ENCODE assay signal across 11 cellular contexts in the genomic region with DNA sequence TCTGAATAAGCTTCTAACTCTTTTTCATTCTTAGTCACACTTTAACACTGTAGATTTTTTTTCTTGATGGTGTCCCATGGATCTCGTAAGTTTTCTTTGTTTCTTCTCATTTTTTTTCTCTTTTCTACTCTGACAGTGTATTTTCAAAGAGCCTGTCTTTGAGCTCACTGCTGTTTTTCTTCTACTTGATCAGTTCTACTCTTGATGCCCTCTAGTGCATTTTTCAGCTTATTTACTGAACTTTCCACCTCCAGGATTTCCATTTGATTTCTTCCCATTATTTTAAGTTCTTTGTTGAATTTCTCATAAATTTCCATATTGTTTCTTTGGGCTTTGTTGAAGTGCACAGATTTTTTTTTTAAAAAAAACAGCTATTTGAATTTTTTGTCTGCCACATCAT.
"Had no signal": no experiment of that assay in that cellular context is flagged by ENCODE, and none has a peak within 500 bp of the region (broad histone marks: within the 10 kb centered on the region; RNA-seq: fewer than 3 reads in every experiment).

No MANE protein-coding gene starts in this region.

- H3K9me3 ChIP-seq: HAP-1 had no signal

- ATAC-seq: GM23338, HCT116 had no signal

- H3K4me3 ChIP-seq: GM23248, GM23338, HAP-1 had no signal

- H3K4me2 ChIP-seq: GM23338 had no signal

- FAIRE-seq: H1, H54 had no signal

- H3K27ac Mint-ChIP-seq: GM23338, H9, HFFc6 had no signal

- DNase-seq: GM23248, GOT3, H7, H9, HCEC 1CT, HFFc6 had no signal

- H2AFZ ChIP-seq: GM23248, GM23338 had no signal

- H3K9ac ChIP-seq: GM23248 had no signal

- H3K36me3 ChIP-seq: HAP-1 had no signal

- H3K27ac ChIP-seq: GM23248 had no signal

- H3K4me1 ChIP-seq: HAP-1 had no signal
